Comparison of ENCODE assay signal across 36 cellular contexts in the genomic region with DNA sequence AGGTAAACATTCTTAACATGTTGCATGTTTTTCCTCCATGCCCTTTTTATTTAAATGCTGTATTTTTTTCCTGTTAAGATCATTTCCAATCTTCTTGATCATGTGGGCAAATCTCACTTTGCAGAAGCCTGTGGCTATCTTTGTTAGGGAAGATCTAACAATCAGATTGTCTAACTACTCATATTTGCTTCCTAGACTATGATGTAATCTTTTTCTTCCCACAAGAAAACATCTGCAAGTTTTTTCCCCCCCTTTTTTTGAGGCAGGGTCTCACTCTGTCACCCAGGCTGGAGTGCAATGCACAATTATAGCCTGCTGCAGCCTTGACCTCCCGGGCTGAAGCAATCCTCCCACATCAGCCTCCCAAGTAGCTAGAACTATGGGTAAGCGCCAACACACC. TPM values are rescaled to one million over a fixed set of nuclear protein-coding genes. Genes with fewer than 3 reads are reported as not detected.
"Had no signal": no experiment of that assay in that cellular context is flagged by ENCODE, and none has a peak within 500 bp of the region (broad histone marks: within the 10 kb centered on the region; RNA-seq: fewer than 3 reads in every experiment).

No MANE protein-coding gene starts in this region.

- H3K4me3 ChIP-seq: adrenal gland, ascending aorta, cardiac muscle cell had no signal

- H3K4me1 ChIP-seq: adrenal gland, ascending aorta had no signal

- FAIRE-seq: bronchial epithelial cell, TTC549 had no signal

- ATAC-seq: activated CD8-positive, alpha-beta T cell treated with anti-CD3 and anti-CD28 coated beads for 36 hours; activated naive CD4-positive, alpha-beta T cell treated with anti-CD3 and anti-CD28 coated beads, Interleukin-2, amount 50 U/mL, for 72 hours; activated T-cell treated with anti-CD3 and anti-CD28 coated beads, Interleukin-2, amount 50 U/mL, for 4 hours; activated T-cell treated with anti-CD3 and anti-CD28 coated beads, Interleukin-2, amount 50 U/mL, for 72 hours; activated T-helper 17 cell treated with anti-CD3 and anti-CD28 coated beads, Interleukin-2, amount 50 U/mL, for 72 hours had no signal

- H3K27me3 ChIP-seq: adrenal gland, ascending aorta, cardiac muscle cell had no signal

- H3K27ac ChIP-seq: adrenal gland, ascending aorta, cardiac muscle cell, VCaP had no signal

- H3K9me3 ChIP-seq: adrenal gland, ascending aorta had no signal

- H3K36me3 ChIP-seq: adrenal gland, ascending aorta, cardiac muscle cell had no signal

- DNase-seq: activated B cell treated with CpG ODN at 0.5 μM for 24 hours; activated CD4-positive, alpha-beta memory T cell treated with anti-CD3 and anti-CD28 coated beads for 36 hours; activated CD4-positive, alpha-beta T cell treated with anti-CD3 and anti-CD28 coated beads for 4 hours; activated CD4-positive, alpha-beta T cell treated with anti-CD3 and anti-CD28 coated beads, Interleukin-2, amount 10 ng/mL, durations not matched to agents 24 days and 14 days; activated CD4-positive, alpha-beta T cell treated with anti-CD3 and anti-CD28 coated beads, Interleukin-2, amount 50 U/mL, for 1 hour; activated CD4-positive, alpha-beta T cell treated with anti-CD3 and anti-CD28 coated beads, Interleukin-2, amount 50 U/mL, for 4 hours; activated CD4-positive, CD25-positive, alpha-beta regulatory T cell treated with anti-CD3 and anti-CD28 coated beads, Interleukin-2, amount 50 U/mL, for 72 hours; activated CD8-positive, alpha-beta memory T cell treated with anti-CD3 and anti-CD28 coated beads, Interleukin-2, amount 50 U/mL, for 4 hours; activated CD8-positive, alpha-beta T cell treated with anti-CD3 and anti-CD28 coated beads for 36 hours; activated effector memory CD4-positive, alpha-beta T cell treated with anti-CD3 and anti-CD28 coated beads, Interleukin-2, amount 50 U/mL, for 16 hours; activated gamma-delta T cell treated with Interleukin-2 at 50 U/mL for 16 hours; activated naive CD4-positive, alpha-beta T cell; activated naive CD4-positive, alpha-beta T cell treated with anti-CD3 and anti-CD28 coated beads for 36 hours; activated naive CD4-positive, alpha-beta T cell treated with anti-CD3 and anti-CD28 coated beads, Interleukin-2, amount 50 U/mL, for 16 hours; activated naive CD8-positive, alpha-beta T cell treated with anti-CD3 and anti-CD28 coated beads for 36 hours; activated T-cell treated with anti-CD3 and anti-CD28 coated beads for 4 hours; activated T-cell treated with anti-CD3 and anti-CD28 coated beads, Interleukin-2, amount 50 U/mL, for 1 hour; activated T-cell treated with anti-CD3 and anti-CD28 coated beads, Interleukin-2, amount 50 U/mL, for 4 hours; activated T-cell treated with anti-CD3 and anti-CD28 coated beads, Interleukin-2, amount 50 U/mL, for 72 hours; adrenal gland; amniotic stem cell; anterior cingulate cortex; caudate nucleus; cerebellar nuclear complex; T-helper 1 cell; T-helper 2 cell; T-helper 9 cell had no signal

RNA-seq across cellular contexts. Expression of a gene that starts 15.0 kb away (rescaled TPM):
- total RNA-seq: activated B cell treated with CpG ODN at 0.5 μM for 24 hours; activated CD4-positive, alpha-beta memory T cell treated with anti-CD3 and anti-CD28 coated beads for 36 hours; activated CD4-positive, alpha-beta T cell treated with anti-CD3 and anti-CD28 coated beads, Interleukin-2, amount 10 ng/mL, durations not matched to agents 24 days and 14 days; activated CD8-positive, alpha-beta memory T cell treated with anti-CD3 and anti-CD28 coated beads for 36 hours; activated CD8-positive, alpha-beta T cell treated with anti-CD3 and anti-CD28 coated beads for 36 hours; activated naive CD4-positive, alpha-beta T cell treated with anti-CD3 and anti-CD28 coated beads for 36 hours; activated naive CD4-positive, alpha-beta T cell treated with anti-CD3 and anti-CD28 coated beads, Interleukin-2, amount 50 U/mL, for 72 hours; activated naive CD8-positive, alpha-beta T cell treated with anti-CD3 and anti-CD28 coated beads for 36 hours; activated T-cell treated with anti-CD3 and anti-CD28 coated beads, Interleukin-2, amount 50 U/mL, for 4 hours; activated T-cell treated with anti-CD3 and anti-CD28 coated beads, Interleukin-2, amount 50 U/mL, for 72 hours; activated T-helper 1 cell treated with anti-CD3 and anti-CD28 coated beads, Interleukin-12 subunit alpha, Interleukin-12 subunit beta, Interleukin-2, Interleukin-4 antibody, amounts not matched to agents 30 ng/mL and 10 ng/mL and 1 ng/mL, durations not matched to agents 14 hours and 24 hours and 36 hours; activated T-helper 17 cell treated with anti-CD3 and anti-CD28 coated beads, Interleukin-2, amount 50 U/mL, for 72 hours; ascending aorta; bronchial epithelial cell had no signal
